In the genomic region with DNA sequence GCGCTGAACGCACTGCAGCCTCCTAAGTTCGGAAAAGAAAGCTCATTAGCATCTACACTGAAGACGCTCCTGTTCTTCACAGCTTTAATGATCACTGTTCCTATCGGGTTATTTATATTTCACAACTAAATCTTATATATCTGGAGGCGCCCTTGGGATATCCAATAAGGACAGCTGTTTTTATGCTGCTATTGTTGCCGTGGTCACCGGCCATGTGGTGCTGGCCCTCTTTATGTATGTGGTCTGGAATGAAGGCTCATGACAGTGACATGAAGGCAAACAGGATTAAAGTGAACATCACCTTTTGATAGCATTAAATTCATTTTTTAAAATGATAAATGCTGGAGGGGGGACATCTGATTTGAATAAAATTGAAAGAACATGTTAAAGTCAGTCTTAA, we compare ENCODE assay signal across 31 cellular contexts.
"Had no signal": no experiment of that assay in that cellular context is flagged by ENCODE, and none has a peak within 500 bp of the region (broad histone marks: within the 10 kb centered on the region; RNA-seq: fewer than 3 reads in every experiment).

No MANE protein-coding gene starts in this region.

- H3K9me3 ChIP-seq: ascending aorta, Peyer's patch, SJSA1 had no signal

- H3K27me3 ChIP-seq: ascending aorta, cardiac muscle cell, Peyer's patch, SJSA1 had no signal

- H3K36me3 ChIP-seq: cardiac muscle cell, SJSA1 had no signal

- H3K4me3 ChIP-seq: ascending aorta, cardiac muscle cell, Peyer's patch, SJSA1 had no signal

- DNase-seq: activated CD4-positive, alpha-beta memory T cell treated with anti-CD3 and anti-CD28 coated beads, Interleukin-2, amount 10 ng/mL, durations not matched to agents 7 days and 5 days; activated CD4-positive, alpha-beta T cell treated with anti-CD3 and anti-CD28 coated beads for 1 hour; activated CD4-positive, alpha-beta T cell treated with anti-CD3 and anti-CD28 coated beads for 48 hours; activated CD4-positive, CD25-positive, alpha-beta regulatory T cell; activated gamma-delta T cell; activated naive CD4-positive, alpha-beta T cell treated with Interleukin-2 at 50 U/mL for 16 hours; activated naive CD8-positive, alpha-beta T cell treated with anti-CD3 and anti-CD28 coated beads, Interleukin-2, amount 10 ng/mL, durations not matched to agents 7 days and 5 days; activated T-cell treated with anti-CD3 and anti-CD28 coated beads, Interleukin-2, amount 50 U/mL, for 24 hours; amygdala; NCI-H1105; NCI-H1436; NCI-H1694; NCI-H1930; NCI-H2081 treated with DMSO at 0.1 percent for 48 hours; NCI-H226; NCI-H446 treated with DMSO at 0.1 percent for 48 hours; NCI-H524; NCI-H69; NK-92 treated with Interleukin-12 subunit alpha and Interleukin-12 subunit beta, amount 100 ng/mL, for 24 hours; PC-3; Peyer's patch; RPMI8226; SHP77 treated with DMSO at 0.1 percent for 48 hours; SW 1271; T-helper 1 cell; T-helper 2 cell; T-helper 9 cell; WERI-Rb-1 had no signal

- H3K27ac ChIP-seq: ascending aorta, Peyer's patch, SJSA1, WERI-Rb-1 had no signal
